8 cellular contexts compared by ENCODE assay signal in the genomic region with DNA sequence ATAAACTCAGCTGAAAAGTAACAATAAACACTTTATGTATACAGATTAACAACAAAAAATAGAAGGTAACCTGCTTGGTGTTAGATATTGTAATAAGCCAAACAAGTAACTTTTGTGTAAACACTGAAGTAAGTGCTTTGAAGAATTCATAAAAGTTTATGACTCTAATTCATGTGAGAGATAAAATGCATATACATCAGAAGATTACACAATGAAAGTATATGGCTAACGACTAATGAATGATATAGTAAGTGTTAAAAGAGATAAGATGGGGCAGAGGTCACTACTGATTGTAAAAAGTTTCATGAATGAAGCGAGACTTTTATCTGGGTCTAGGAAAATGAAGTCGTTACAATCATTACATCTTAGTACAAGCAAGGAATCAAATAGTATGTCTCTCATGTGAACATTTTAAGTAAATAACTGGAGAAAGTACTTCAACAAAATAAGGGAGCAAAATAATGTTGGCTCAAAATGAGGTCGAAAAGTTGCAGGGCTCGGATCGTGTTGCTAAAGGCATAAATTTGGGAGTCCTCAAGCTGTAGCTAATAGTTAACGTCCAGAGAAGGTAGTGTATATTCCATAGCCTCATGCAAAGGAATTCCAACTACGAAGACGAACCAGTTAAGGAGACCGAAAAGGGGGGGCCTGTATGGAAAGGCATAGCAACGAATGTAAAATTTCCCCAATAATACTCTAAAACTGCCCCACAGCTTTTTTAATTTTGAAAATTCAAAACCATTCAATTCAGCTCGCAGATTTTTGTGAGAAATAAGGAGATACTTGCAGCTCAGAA. TPM values are rescaled to one million over a fixed set of nuclear protein-coding genes. Genes with fewer than 3 reads are reported as not detected.
DNase-seq lines count a peak whose midpoint lies in the region; ATAC-seq, FAIRE-seq and TF ChIP-seq lines count a peak whose summit lies in the region.

No MANE protein-coding gene starts in this region.

- no peak for TF ChIP-seq CTCF in DOHH2 (IDR thresholded peaks at IDR 0.05; ENCODE audit: low read depth, low read length, poor library complexity, severe bottlenecking)
- no peak for TF ChIP-seq CTCF in H1 (IDR thresholded peaks at IDR 0.05; ENCODE audit: control extremely low read depth in 1 of 3, insufficient read depth in 1 of 3, low read depth in 1 of 3, low read length in 3 of 3)
- no peak for TF ChIP-seq CTCF in neural crest cell (conservative IDR thresholded peaks at IDR 0.05)

- no peak for ATAC-seq in HG03460 (IDR thresholded peaks at IDR 0.05; ENCODE audit: unreplicated experiment)

- H3K9ac ChIP-seq in H1 (replicated peaks in 1 of 4; ENCODE audit: extremely low read depth in 1 of 4, low read depth in 3 of 4, low read length in 3 of 4), result peak overlapping the region; percentile 10 to 94 (median 78); a peak in 3 of 7 replicates

- H2BK12ac ChIP-seq in H1 (ENCODE audit: low read depth, low read length), result no peak overlapping the region

- H3K79me1 ChIP-seq in H1 (ENCODE audit: low read depth, low read length), result no peaks in the 10 kb centered on the region; the same call in 1 of the 2 replicates

- H2BK120ac ChIP-seq in H1 (replicated peaks; ENCODE audit: low read depth, low read length), result no peak overlapping the region

- peaks cover 15% of the 10 kb centered on the region for H3F3A ChIP-seq in DOHH2 (ENCODE audit: control insufficient read depth, insufficient read depth)

- no peak overlapping the region for H3K23ac ChIP-seq in H1 (ENCODE audit: insufficient read length)

- H4K91ac ChIP-seq in H1 (replicated peaks; ENCODE audit: insufficient read length, low read length), result no peak overlapping the region

- TF ChIP-seq POLR2A in H1 (IDR thresholded peaks at IDR 0.05; ENCODE audit: control extremely low read depth in 1 of 2, low read depth in 2 of 2, low read length in 2 of 2), result no peak

- H4K5ac ChIP-seq in H1 (ENCODE audit: insufficient read length, low read depth, low read length), result no peak overlapping the region

- H3K4me1 ChIP-seq in DOHH2 (ENCODE audit: control insufficient read depth, low read length), result peaks cover 55% of the 10 kb centered on the region
- H3K4me1 ChIP-seq in H1 (replicated peaks in 1 of 4; ENCODE audit: control insufficient read depth in 3 of 4, insufficient read depth in 4 of 4, low read length in 3 of 4), result peaks cover 3 to 5% (median 4%) of the 10 kb centered on the region in 4 experiments; a peak in 5 of 7 replicates

- POLR2A ChIA-PET in H1 (lab: Charles Lee; ENCODE audit: partially characterized antibody), result interaction anchor here (0.9 kb wide), 1 partner anchor 10 kb away, joined by 4 read pairs; no protein-coding TSS in a partner anchor

- H3K9me3 ChIP-seq in DOHH2 (ENCODE audit: control insufficient read depth, insufficient read depth, low read length) (no peaks in the 10 kb centered on the region), H1 (ENCODE audit: insufficient read depth in 2 of 2, low read depth in 1 of 2, low read length in 1 of 2) (no peaks in the 10 kb centered on the region)

- H3K4me3 ChIP-seq in DOHH2 (ENCODE audit: low read length), result peak overlapping the region; percentile 89
- H3K4me3 ChIP-seq in H1 (ENCODE audit: extremely low read depth in 1 of 4, insufficient read depth in 2 of 4, low read depth in 3 of 4, low read length in 4 of 4), result peak overlapping the region; percentile 88 to 99 (median 91)

- H3K4ac ChIP-seq in H1 (replicated peaks; ENCODE audit: insufficient read length, low read depth, low read length), result no peak overlapping the region

- H3K79me2 ChIP-seq in DOHH2 (ENCODE audit: control insufficient read depth, low read length) (peaks cover 72% of the 10 kb centered on the region), H1 (ENCODE audit: control insufficient read depth in 1 of 2, insufficient read depth in 2 of 2, low read length in 2 of 2) (peaks cover 0 to 52% of the 10 kb centered on the region in 2 experiments)

- H4K20me1 ChIP-seq in DOHH2 (ENCODE audit: control insufficient read depth, insufficient read depth, low read depth, low read length), result peaks cover 23% of the 10 kb centered on the region
- H4K20me1 ChIP-seq in H1 (replicated peaks in 1 of 2; ENCODE audit: control insufficient read depth in 1 of 2, insufficient read depth in 2 of 2, low read length in 2 of 2), result peaks cover 0 to 3% of the 10 kb centered on the region in 2 experiments

- 21% methylated on average over 12 of the region's 12 CpGs; no CpG with 5 or more reads in 1 of the 2 experiments for WGBS in H1 (ENCODE audit: extremely low coverage in 1 of 2, insufficient coverage in 1 of 2, insufficient read length in 1 of 2, insufficient replicate concordance in 2 of 2, low coverage in 1 of 2, low lambda C conversion rate in 2 of 2, missing lambda C conversion rate in 1 of 2), 2 experiments

- H3K27me3 Mint-ChIP-seq in neural crest cell (ENCODE audit: low read depth), result no peaks in the 10 kb centered on the region

- peaks cover 5% of the 10 kb centered on the region for H3K36me3 Mint-ChIP-seq in neural crest cell (ENCODE audit: low read depth)

- CTCF ChIA-PET in H1 (lab: Charles Lee; ENCODE audit: partially characterized antibody), result interaction anchor here (0.6 to 1.7 kb wide), 8 partner anchors 10 to 532 kb away, joined by 3 to 6 read pairs (median 3); no protein-coding TSS in a partner anchor

- H3K9me2 ChIP-seq in DOHH2 (replicated peaks; ENCODE audit: control insufficient read depth, low read length), result no peaks in the 10 kb centered on the region

- H3K27ac ChIP-seq in DOHH2 (ENCODE audit: low read depth, low read length) (peak overlapping the region; percentile 83), H1 (ENCODE audit: low read depth, low read length) (no peak overlapping the region)

- peak overlapping the region; percentile 72 for H3K4me2 ChIP-seq in DOHH2 (ENCODE audit: low read length)
- H3K4me2 ChIP-seq in H1 (ENCODE audit: insufficient read depth in 1 of 2, low read depth in 2 of 2, low read length in 2 of 2), result peak overlapping the region; percentile 61 to 81

- H2AFZ ChIP-seq in H1 (ENCODE audit: low read length), result peak overlapping the region; percentile 7; the same call in 1 of the 2 replicates

- H3K4me3 Mint-ChIP-seq in neural crest cell, result peak overlapping the region; percentile 100

- H2BK15ac ChIP-seq in H1 (ENCODE audit: low read length), result no peak overlapping the region

- TF ChIP-seq EP300 in H1 (IDR thresholded peaks at IDR 0.05; ENCODE audit: borderline replicate concordance in 1 of 2, low read depth in 2 of 2, low read length in 2 of 2), result no peak

- peaks cover 34% of the 10 kb centered on the region for H3K4me1 Mint-ChIP-seq in neural crest cell

- no peaks in the 10 kb centered on the region for H3K27me3 ChIP-seq in DOHH2 (ENCODE audit: control insufficient read depth, low read length)
- no peaks in the 10 kb centered on the region for H3K27me3 ChIP-seq in H1 (replicated peaks in 1 of 4; ENCODE audit: control insufficient read depth in 3 of 4, extremely low read depth in 1 of 4, insufficient read depth in 3 of 4, low read length in 3 of 4)

- no peak for TF ChIP-seq RAD21 in H1 (IDR thresholded peaks at IDR 0.05 in 1 of 2, conservative IDR thresholded peaks at IDR 0.05 in 1 of 2; ENCODE audit: low read depth in 2 of 2, low read length in 2 of 2)

- H2AK5ac ChIP-seq in H1 (ENCODE audit: low read depth, low read length), result no peak overlapping the region

- no peak for FAIRE-seq in H1 (lab: Jason Lieb, UNC)

- no peak overlapping the region for H3K18ac ChIP-seq in H1 (ENCODE audit: extremely low read depth, low read length)

- H3K27ac Mint-ChIP-seq in neural crest cell (ENCODE audit: unreplicated experiment), result peak overlapping the region; percentile 98

- H2BK5ac ChIP-seq in H1 (ENCODE audit: low read depth, low read length), result no peak overlapping the region

- H3K56ac ChIP-seq in H1 (replicated peaks; ENCODE audit: insufficient read length, low read depth, low read length), result peak overlapping the region; percentile 49

- peaks cover 2% of the 10 kb centered on the region; the same call in 1 of the 2 replicates for H3K23me2 ChIP-seq in H1 (ENCODE audit: low read depth, low read length)

- peak; percentile 56 for DNase-seq in OCI-M1 (lab: John Stamatoyannopoulos, UW)
- DNase-seq in H1 (ENCODE audit: low read depth in 1 of 2, low spot score in 2 of 2), result no peak
- no peak for DNase-seq in neural crest cell (ENCODE audit: low read depth, low spot score)
- DNase-seq in HPDE6-E6E7 (ENCODE audit: extremely low spot score), result no peak
- DNase-seq in ureter (ENCODE audit: low spot score), result no peak
- no peak for DNase-seq in occipital lobe (lab: John Stamatoyannopoulos, UW)

- no peak overlapping the region for H3K14ac ChIP-seq in H1 (ENCODE audit: insufficient read length)

- no peak overlapping the region for H4K8ac ChIP-seq in H1 (ENCODE audit: extremely low read depth, insufficient read depth, low read length)

- no peaks in the 10 kb centered on the region for H3K9me3 Mint-ChIP-seq in neural crest cell

- H2BK20ac ChIP-seq in H1 (ENCODE audit: low read length), result no peak overlapping the region

- peaks cover 76% of the 10 kb centered on the region for H3K36me3 ChIP-seq in DOHH2 (ENCODE audit: control insufficient read depth, low read length)
- H3K36me3 ChIP-seq in H1 (ENCODE audit: control insufficient read depth in 2 of 4, insufficient read depth in 4 of 4, low read length in 3 of 4), result peaks cover 0 to 12% (median 5%) of the 10 kb centered on the region in 4 experiments; a peak in 5 of 8 replicates

TF ChIP-seq in H1, 55 proteins besides CTCF, POLR2A, EP300 and RAD21 (continues in another document):
- no peak for TF ChIP-seq CEBPB (IDR thresholded peaks at IDR 0.05; ENCODE audit: low read depth, low read length)
- no peak for TF ChIP-seq JUN (IDR thresholded peaks at IDR 0.05; ENCODE audit: low read depth, low read length)
- TF ChIP-seq USF2 (IDR thresholded peaks at IDR 0.05; ENCODE audit: low read length), result no peak

RNA-seq across cellular contexts. Expression of gene DUT, which starts 1.0 kb away (rescaled TPM):
- total RNA-seq in H1 (2021; fragmentation: NEBNext Ultra II Directional; extraction: Animal tissue kit (Norgen Biotek cat#: 25700)), result 246 and 259 TPM in 2 replicates
- polyA plus RNA-seq in H1 (2011; rRNA removed), result 71.4 and 71.5 TPM in 2 replicates
- polyA plus RNA-seq in H1 (2011; cell fraction: cytosol; rRNA removed), result 89.6 TPM
- polyA plus RNA-seq in H1 (2011; cell fraction: nucleus; rRNA removed), result 89.8 TPM
- 156 to 208 TPM (median 166 TPM) in 4 replicates for polyA plus RNA-seq in H1 (2012, experiment 1 of 2)
- 110 TPM for polyA plus RNA-seq in H1 (2012, experiment 2 of 2)
- 256 TPM for polyA plus RNA-seq in H1 (2013, experiment 1 of 2)
- polyA plus RNA-seq in H1 (2013, experiment 2 of 2), result 255 TPM
- polyA minus RNA-seq in H1 (2011; rRNA and poly(A)+ RNA removed), result 7.7 and 11.8 TPM in 2 replicates
- polyA minus RNA-seq in H1 (2011; cell fraction: cytosol; rRNA and poly(A)+ RNA removed), result 51.4 TPM
- 26.7 TPM for polyA minus RNA-seq in H1 (2011; cell fraction: nucleus; rRNA and poly(A)+ RNA removed)
- total RNA-seq in neural crest cell (132 and 137 TPM in 2 replicates), ureter (84.7 TPM), occipital lobe (59.4 TPM)
